Comparison of ENCODE assay signal across 1 cellular context in genomic region chr20:56627122-56628014, GRCh38.
TF ChIP-seq lines count a peak whose summit lies in the region.

No MANE protein-coding gene starts in this region.

TF ChIP-seq in HepG2, 621 proteins besides CTCF, POLR2A, EP300 and RAD21:
- no peak for TF ChIP-seq MZF1 (CRISPR knock-in tag; IDR thresholded peaks at IDR 0.05; ENCODE audit: borderline replicate concordance)
- 0 out of 2 replicates have a peak, but pooled peaks have one; percentile 48 for TF ChIP-seq ZNF800 (CRISPR knock-in tag; IDR thresholded peaks at IDR 0.05)
